Comparison of ENCODE assay signal across 11 cellular contexts in genomic region chr2:138071720-138072719, GRCh38.
DNase-seq lines count a peak whose midpoint lies in the region; ATAC-seq and TF ChIP-seq lines count a peak whose summit lies in the region.
"Had no signal": no experiment of that assay in that cellular context is flagged by ENCODE, and none has a peak within 500 bp of the region (broad histone marks: within the 10 kb centered on the region; RNA-seq: fewer than 3 reads in every experiment).

No MANE protein-coding gene starts in this region.

- H3K4me3 ChIP-seq in upper lobe of right lung: no peak overlapping the region
- H3K4me3 ChIP-seq: BLaER1 had no signal

- in situ Hi-C loops in GM13976 (cut with MboI; ENCODE audit: low sequenced_read_pairs, unreplicated experiment) (no loop called here), ACHN (cut with HindIII; ENCODE audit: low pct_ligation_motif_present, low pct_unique_long_range_greater_than_20kb, low sequenced_read_pairs) (no loop called here)

- H3K4me1 ChIP-seq in upper lobe of right lung: no peaks in the 10 kb centered on the region
- H3K4me1 ChIP-seq: BLaER1 had no signal

- no peaks in the 10 kb centered on the region for H3K36me3 ChIP-seq in upper lobe of right lung
- H3K36me3 ChIP-seq: BLaER1 had no signal

- DNase-seq in DMS 273 (lab: John Stamatoyannopoulos, UW; ENCODE audit: unreplicated experiment): peak; percentile 62
- DNase-seq in NCI-H1436 treated with DMSO at 0.1 percent for 48 hours (lab: John Stamatoyannopoulos, UW): peak; percentile 92
- peak; percentile 67 for DNase-seq in iris pigment epithelial cell (ENCODE audit: low read depth)
- DNase-seq in GM13976 (ENCODE audit: low spot score): no peak
- DNase-seq in ACHN: no peak
- DNase-seq in upper lobe of right lung: no peak
- no peak for DNase-seq in SK-N-DZ (ENCODE audit: low spot score)
- DNase-seq: foreskin melanocyte, T-helper 2 cell had no signal

- intact Hi-C loops in upper lobe of right lung (cut with DNase I): no loop called here

- TF ChIP-seq CTCF in GM13976 (IDR thresholded peaks at IDR 0.05; ENCODE audit: borderline replicate concordance, control extremely low read depth, extremely low read depth, insufficient read depth, missing control alignments) (no peak), upper lobe of right lung (IDR thresholded peaks at IDR 0.05) (no peak)

- H3K9me3 ChIP-seq in upper lobe of right lung: no peaks in the 10 kb centered on the region
- H3K9me3 ChIP-seq: BLaER1 had no signal

- H3K27me3 ChIP-seq in upper lobe of right lung: no peaks in the 10 kb centered on the region
- H3K27me3 ChIP-seq: BLaER1 had no signal

- no peak overlapping the region for H3K27ac ChIP-seq in upper lobe of right lung
- H3K27ac ChIP-seq: BLaER1 had no signal

- ATAC-seq in upper lobe of right lung: no peak

TF ChIP-seq in PFSK-1, 5 proteins besides CTCF, POLR2A, EP300 and RAD21:
- TF ChIP-seq REST (IDR thresholded peaks at IDR 0.05; ENCODE audit: insufficient read depth in 1 of 2, low read depth in 2 of 2, low read length in 2 of 2) (0 out of 4 replicates have a peak, but pooled peaks of 1 of the 2 experiments have one; percentile 32), SIN3A (IDR thresholded peaks at IDR 0.05; ENCODE audit: borderline replicate concordance, insufficient read depth, low read length) (peak; percentile 50; the same call in 1 of the 2 replicates), FOXP2 (optimal IDR thresholded peaks at IDR 0.05; ENCODE audit: borderline replicate concordance, extremely low read depth, extremely low read length, insufficient read depth) (peak; percentile 65), POLR2AphosphoS5 (IDR thresholded peaks at IDR 0.05; ENCODE audit: low read depth, low read length) (peak; percentile 41; the same call in 1 of the 2 replicates), TAF1 (IDR thresholded peaks at IDR 0.05; ENCODE audit: borderline replicate concordance, insufficient read depth, low read length) (peak; percentile 7; the same call in 1 of the 2 replicates)

Comparison
In these comparisons a context has a peak if more than half of its experiments do, and no peak if none do; other contexts are left out.
1. DNase-seq: peak in DMS 273 (single experiment), NCI-H1436 treated with DMSO at 0.1 percent for 48 hours (single experiment) and iris pigment epithelial cell (single experiment); none in GM13976 (single experiment), ACHN (single experiment), upper lobe of right lung (single experiment) and SK-N-DZ (single experiment).